In genomic region chr13:113861433-113862030, GRCh38 we compare ENCODE assay signal across 9 cellular contexts. TPM values are rescaled to one million over a fixed set of nuclear protein-coding genes. Genes with fewer than 3 reads are reported as not detected.
A peak's percentile ranks its signal among the peaks of the same experiment; 100 is the strongest.
DNase-seq lines count a peak whose midpoint lies in the region; ATAC-seq and TF ChIP-seq lines count a peak whose summit lies in the region.
"Had no signal": no experiment of that assay in that cellular context is flagged by ENCODE, and none has a peak within 500 bp of the region (broad histone marks: within the 10 kb centered on the region; RNA-seq: fewer than 3 reads in every experiment).

No MANE protein-coding gene starts in this region.

- TF ChIP-seq CTCF in glutamatergic neuron (IDR thresholded peaks at IDR 0.05; ENCODE audit: partially characterized antibody, unreplicated experiment), result no peak

- H3K4me3 Mint-ChIP-seq in glutamatergic neuron (ENCODE audit: unreplicated experiment), result peak overlapping the region; percentile 42

- DNase-seq in ELF-1 (ENCODE audit: low read depth, low spot score) (peak; percentile 81), SW480 (ENCODE audit: low spot score) (peak; percentile 46), glutamatergic neuron (no peak), skeletal muscle cell (ENCODE audit: low read depth) (no peak), DMS53 treated with DMSO at 0.1 percent for 48 hours (lab: John Stamatoyannopoulos, UW; ENCODE audit: unreplicated experiment) (no peak)
- DNase-seq: NCI-H1092 had no signal

- ATAC-seq in GM18505 (IDR thresholded peaks at IDR 0.05; ENCODE audit: unreplicated experiment) (no peak), GM18867 (IDR thresholded peaks at IDR 0.05; ENCODE audit: unreplicated experiment) (no peak)
- no peak for ATAC-seq in activated CD4-positive, CD25-positive, alpha-beta regulatory T cell treated with anti-CD3 and anti-CD28 coated beads, Interleukin-2, amount 50 U/mL, for 24 hours

- TF ChIP-seq POLR2A in GM18505 (IDR thresholded peaks at IDR 0.05; ENCODE audit: borderline replicate concordance, extremely low read depth, insufficient read depth, insufficient read length), result no peak

- peaks cover 4% of the 10 kb centered on the region for H3K36me3 Mint-ChIP-seq in glutamatergic neuron (ENCODE audit: unreplicated experiment)

- no peak overlapping the region for H3K27ac Mint-ChIP-seq in glutamatergic neuron (ENCODE audit: unreplicated experiment)

- H3K4me3 ChIP-seq in skeletal muscle cell (ENCODE audit: low read depth, low read length), result peak overlapping the region; percentile 78

- peaks cover 24% of the 10 kb centered on the region for H3K9me3 Mint-ChIP-seq in glutamatergic neuron (ENCODE audit: unreplicated experiment)

- peaks cover 14% of the 10 kb centered on the region for H3K27me3 Mint-ChIP-seq in glutamatergic neuron (ENCODE audit: unreplicated experiment)

- peaks cover 12% of the 10 kb centered on the region for H3K4me1 Mint-ChIP-seq in glutamatergic neuron (ENCODE audit: low read depth, unreplicated experiment)

RNA-seq across cellular contexts. Expression of gene GAS6, which starts 2.3 kb away (rescaled TPM):
- 47.6 TPM for total RNA-seq in glutamatergic neuron (ENCODE audit: unreplicated experiment)

Comparison
In these comparisons a context has a peak if more than half of its experiments do, and no peak if none do; other contexts are left out.
1. DNase-seq: peak in ELF-1 (single experiment) and SW480 (single experiment); none in glutamatergic neuron (single experiment), skeletal muscle cell (single experiment) and DMS53 treated with DMSO at 0.1 percent for 48 hours (single experiment).